ENCODE assay signal across 9 cellular contexts in the genomic region with DNA sequence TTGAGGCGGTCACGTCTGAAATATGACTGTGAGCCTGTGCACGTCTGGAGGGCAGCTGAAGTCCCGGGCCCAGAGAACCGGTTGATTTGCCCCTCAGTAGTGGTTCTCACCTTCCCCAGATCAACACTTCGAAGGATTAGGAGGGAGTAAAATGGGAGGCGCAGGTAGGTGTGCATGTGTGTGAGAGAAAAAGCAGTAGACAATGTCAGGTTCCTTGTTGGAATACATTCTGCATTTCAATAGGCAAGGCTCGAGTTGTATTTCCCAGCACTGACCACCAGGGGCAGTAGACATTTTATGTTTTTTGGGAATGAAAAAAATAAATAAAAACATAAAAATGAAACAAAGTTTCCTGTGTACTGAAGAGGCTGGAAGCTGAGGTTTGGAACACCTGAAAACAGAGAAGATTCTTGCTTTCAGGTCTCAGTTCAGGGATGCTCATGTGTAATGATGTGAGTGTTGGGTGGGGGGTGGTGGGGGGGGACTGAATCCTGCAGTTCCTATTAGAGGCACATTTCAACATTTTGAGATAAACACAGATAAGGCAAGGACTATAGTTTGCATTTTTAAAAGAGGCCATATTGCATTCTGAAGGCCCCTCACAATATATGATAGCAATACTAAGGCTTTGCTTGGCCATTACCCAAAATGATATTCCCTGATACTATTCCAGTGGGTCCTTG.
DNase-seq lines count a peak whose midpoint lies in the region; ATAC-seq, FAIRE-seq and TF ChIP-seq lines count a peak whose summit lies in the region.
"Had no signal": no experiment of that assay in that cellular context is flagged by ENCODE, and none has a peak within 500 bp of the region (broad histone marks: within the 10 kb centered on the region; RNA-seq: fewer than 3 reads in every experiment).

No MANE protein-coding gene starts in this region.

- no peak for FAIRE-seq in frontal cortex (lab: Jason Lieb, UNC)
- FAIRE-seq: colon had no signal

- H3K4me1 ChIP-seq in left ventricle myocardium inferior (peaks cover 20% of the 10 kb centered on the region), right cardiac atrium (ENCODE audit: control insufficient read depth, insufficient read depth, low read length) (no peaks in the 10 kb centered on the region), sigmoid colon (no peaks in the 10 kb centered on the region)

- H3K27me3 ChIP-seq in left ventricle myocardium inferior (ENCODE audit: low read depth) (peaks cover under 1% of the 10 kb centered on the region), right cardiac atrium (ENCODE audit: control insufficient read depth, insufficient read depth) (no peaks in the 10 kb centered on the region), brain microvascular endothelial cell (replicated peaks) (no peaks in the 10 kb centered on the region), sigmoid colon (peaks cover 0 to 9% (median 0%) of the 10 kb centered on the region in 3 donors)

- ATAC-seq in right cardiac atrium: no peak

- H3K9me3 ChIP-seq in left ventricle myocardium inferior (replicated peaks): no peaks in the 10 kb centered on the region
- no peaks in the 10 kb centered on the region for H3K9me3 ChIP-seq in right cardiac atrium (ENCODE audit: control insufficient read depth, low read length)
- H3K9me3 ChIP-seq in sigmoid colon: no peaks in the 10 kb centered on the region

- TF ChIP-seq POLR2A in sigmoid colon (IDR thresholded peaks at IDR 0.05): no peak

- no peak for TF ChIP-seq EP300 in sigmoid colon (IDR thresholded peaks at IDR 0.05)

- H3K4me3 ChIP-seq in left ventricle myocardium inferior (no peak overlapping the region), right cardiac atrium (ENCODE audit: low read length) (no peak overlapping the region), brain microvascular endothelial cell (ENCODE audit: low read depth, low read length) (no peak overlapping the region), sigmoid colon (no peak overlapping the region)

- intact Hi-C loops in left ventricle myocardium inferior (cut with micrococcal nuclease) (no loop called here), right cardiac atrium (cut with DNase I) (no loop called here), sigmoid colon (cut with DNase I) (no loop called here)

- in situ Hi-C loops in brain microvascular endothelial cell (cut with HindIII; ENCODE audit: low pct_ligation_motif_present, low sequenced_read_pairs): no loop called here

- peak; percentile 75 for TF ChIP-seq CTCF in left ventricle myocardium inferior (IDR thresholded peaks at IDR 0.05; ENCODE audit: borderline replicate concordance)
- peak; percentile 81 for TF ChIP-seq CTCF in brain microvascular endothelial cell (IDR thresholded peaks at IDR 0.05; ENCODE audit: low read depth, low read length, missing control alignments)
- TF ChIP-seq CTCF in sigmoid colon (IDR thresholded peaks at IDR 0.05): peak in 2 of 4 experiments; percentile 24 to 60

- DNase-seq in left ventricle myocardium inferior: no peak
- DNase-seq in right cardiac atrium: no peak
- peak; percentile 49 for DNase-seq in NAMALWA (ENCODE audit: low spot score)
- peak; percentile 29 for DNase-seq in brain microvascular endothelial cell
- peak; percentile 40 for DNase-seq in medulla oblongata (ENCODE audit: extremely low spot score)
- no peak for DNase-seq in frontal cortex (ENCODE audit: low spot score in 2 of 2)
- no peak for DNase-seq in activated effector memory CD4-positive, alpha-beta T cell treated with anti-CD3 and anti-CD28 coated beads, Interleukin-2, amount 50 U/mL, for 16 hours
- DNase-seq in sigmoid colon: no peak

- WGBS in right cardiac atrium: 56% methylated on average over 8 of the region's 8 CpGs
- 56 to 62% methylated on average over 8 of the region's 8 CpGs for WGBS in sigmoid colon, 2 donors

- no peak overlapping the region for H3K27ac ChIP-seq in left ventricle myocardium inferior (replicated peaks)
- no peak overlapping the region for H3K27ac ChIP-seq in right cardiac atrium (ENCODE audit: low read length)
- H3K27ac ChIP-seq in brain microvascular endothelial cell: no peak overlapping the region
- H3K27ac ChIP-seq in sigmoid colon: no peak overlapping the region

- H3K36me3 ChIP-seq in left ventricle myocardium inferior (no peaks in the 10 kb centered on the region), brain microvascular endothelial cell (replicated peaks) (no peaks in the 10 kb centered on the region), sigmoid colon (no peaks in the 10 kb centered on the region)

Comparison
In these comparisons a context has a peak if more than half of its experiments do, and no peak if none do; other contexts are left out.
1. DNase-seq: peak in NAMALWA (single experiment), brain microvascular endothelial cell (single experiment) and medulla oblongata (single experiment); none in left ventricle myocardium inferior (single experiment), right cardiac atrium (0 of 3), frontal cortex (0 of 2), activated effector memory CD4-positive, alpha-beta T cell treated with anti-CD3 and anti-CD28 coated beads, Interleukin-2, amount 50 U/mL, for 16 hours (single experiment) and sigmoid colon (single experiment).